Comparison of ENCODE assay signal across 18 cellular contexts in genomic region chr11:45650166-45651095, GRCh38. TPM values are rescaled to one million over a fixed set of nuclear protein-coding genes. Genes with fewer than 3 reads are reported as not detected.
"Had no signal": no experiment of that assay in that cellular context is flagged by ENCODE, and none has a peak within 500 bp of the region (broad histone marks: within the 10 kb centered on the region; RNA-seq: fewer than 3 reads in every experiment).

No MANE protein-coding gene starts in this region.

- H3K36me3 ChIP-seq: colonic mucosa, neutrophil, SJSA1 had no signal

- H3K9me3 ChIP-seq: colonic mucosa, heart right ventricle, neutrophil had no signal

- ATAC-seq: heart right ventricle; stimulated activated naive CD8-positive, alpha-beta T cell treated with anti-CD3 and anti-CD28 coated beads, Interleukin-15, Interleukin-2, amounts not matched to agents 100 U/mL and 50 U/mL, for 24 hours had no signal

- H3K27me3 ChIP-seq: colonic mucosa had no signal

- FAIRE-seq: frontal cortex had no signal

- H3K4me3 ChIP-seq: colonic mucosa, heart right ventricle, SJSA1, skin epidermis had no signal

- H3K4me3 Mint-ChIP-seq: activated B cell treated with CpG ODN at 0.5 μM for 24 hours; activated CD4-positive, alpha-beta T cell treated with anti-CD3 and anti-CD28 coated beads, Interleukin-2, amount 10 ng/mL, durations not matched to agents 24 days and 14 days; activated naive CD8-positive, alpha-beta T cell; T-helper 2 cell treated with Interferon-gamma antibody and Interleukin-4, amounts not matched to agents 5 μg/mL and 100 μg/mL, for 36 hours had no signal

- H3K4me1 ChIP-seq: colonic mucosa, SJSA1 had no signal

- H3K27ac ChIP-seq: colonic mucosa, epithelial cell of prostate, heart right ventricle, neutrophil, SJSA1, skin epidermis had no signal

- H3K27ac Mint-ChIP-seq: activated B cell treated with CpG ODN at 0.5 μM for 24 hours; activated CD4-positive, alpha-beta T cell treated with anti-CD3 and anti-CD28 coated beads, Interleukin-2, amount 10 ng/mL, durations not matched to agents 24 days and 14 days; activated naive CD8-positive, alpha-beta T cell; T-helper 2 cell treated with Interferon-gamma antibody and Interleukin-4, amounts not matched to agents 5 μg/mL and 100 μg/mL, for 36 hours had no signal

- DNase-seq: activated B cell treated with CpG ODN at 0.5 μM for 24 hours; activated CD4-positive, alpha-beta T cell treated with anti-CD3 and anti-CD28 coated beads, Interleukin-2, amount 10 ng/mL, durations not matched to agents 24 days and 14 days; amniotic stem cell; caudate nucleus; colonic mucosa; effector memory CD4-positive, alpha-beta T cell; heart right ventricle; stimulated activated CD4-positive, alpha-beta T cell treated with anti-CD3 and anti-CD28 coated beads, Interleukin-4, amount 100 ng/mL, for 4 hours; stimulated activated CD8-positive, alpha-beta memory T cell treated with anti-CD3 and anti-CD28 coated beads, Interleukin-4, amount 100 ng/mL, for 48 hours; stimulated activated naive CD8-positive, alpha-beta T cell treated with anti-CD3 and anti-CD28 coated beads, Interleukin-15, Interleukin-2, amounts not matched to agents 100 U/mL and 50 U/mL, for 24 hours; trophoblast cell had no signal

- H3K9me3 Mint-ChIP-seq: activated B cell treated with CpG ODN at 0.5 μM for 24 hours; activated CD4-positive, alpha-beta T cell treated with anti-CD3 and anti-CD28 coated beads, Interleukin-2, amount 10 ng/mL, durations not matched to agents 24 days and 14 days; T-helper 2 cell treated with Interferon-gamma antibody and Interleukin-4, amounts not matched to agents 5 μg/mL and 100 μg/mL, for 36 hours had no signal

- H3K36me3 Mint-ChIP-seq: activated naive CD8-positive, alpha-beta T cell had no signal

RNA-seq across cellular contexts. Expression of gene CHST1, which starts 15.0 kb away (rescaled TPM):
- total RNA-seq: activated B cell treated with CpG ODN at 0.5 μM for 24 hours, SJSA1 had no signal
